1 cellular context compared by ENCODE assay signal in the genomic region with DNA sequence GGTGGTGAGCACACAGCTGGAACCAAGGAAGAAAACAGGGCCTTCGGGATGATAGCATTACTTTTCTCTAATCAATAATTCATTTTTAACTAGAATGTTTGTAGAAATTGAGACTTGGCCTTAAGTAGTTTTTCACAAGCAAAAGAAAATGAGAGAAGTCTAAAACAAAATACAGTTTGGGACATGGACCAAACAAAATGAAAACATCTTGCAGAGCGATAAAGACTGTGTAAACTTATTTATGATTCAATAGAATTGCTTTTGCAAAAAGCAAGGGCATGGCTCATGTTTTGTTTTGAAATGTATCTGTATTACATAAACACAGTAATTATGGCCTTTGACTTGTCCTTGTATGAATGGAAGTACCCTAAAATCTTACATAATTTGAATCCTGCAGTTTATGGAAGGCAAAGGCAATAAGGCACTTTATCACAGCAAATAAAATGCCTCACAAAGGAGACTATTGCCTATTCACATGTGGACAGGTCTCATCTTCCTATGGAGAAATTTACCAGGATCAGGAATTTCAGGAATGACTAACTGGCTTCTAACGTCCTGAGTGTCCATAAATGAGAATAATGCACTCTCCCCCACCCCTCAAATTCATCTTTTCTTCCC.
TF ChIP-seq lines count a peak whose summit lies in the region.

No MANE protein-coding gene starts in this region.

TF ChIP-seq in endothelial cell of umbilical vein, 7 proteins besides CTCF, POLR2A, EP300 and RAD21:
- TF ChIP-seq GATA2 (IDR thresholded peaks at IDR 0.05; ENCODE audit: insufficient read depth, insufficient read length, low read depth, low read length) (no peak), FOS (IDR thresholded peaks at IDR 0.05; ENCODE audit: borderline replicate concordance, insufficient read depth, low read length) (no peak), EZH2 (IDR thresholded peaks at IDR 0.05; ENCODE audit: borderline replicate concordance, low read depth, low read length, severe bottlenecking) (no peak), JUN (IDR thresholded peaks at IDR 0.05; ENCODE audit: borderline replicate concordance, insufficient read depth, insufficient read length, low read depth) (no peak), MYC (IDR thresholded peaks at IDR 0.05; ENCODE audit: low read depth, low read length) (no peak), POLR2AphosphoS5 (IDR thresholded peaks at IDR 0.05; ENCODE audit: insufficient read depth, low read depth, low read length) (no peak)
- TF ChIP-seq, protein P1, sequence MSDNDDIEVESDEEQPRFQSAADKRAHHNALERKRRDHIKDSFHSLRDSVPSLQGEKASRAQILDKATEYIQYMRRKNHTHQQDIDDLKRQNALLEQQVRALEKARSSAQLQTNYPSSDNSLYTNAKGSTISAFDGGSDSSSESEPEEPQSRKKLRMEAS (IDR thresholded peaks at IDR 0.05; ENCODE audit: insufficient read depth, insufficient read length) = no peak
